ENCODE assay signal across 15 cellular contexts in the genomic region with DNA sequence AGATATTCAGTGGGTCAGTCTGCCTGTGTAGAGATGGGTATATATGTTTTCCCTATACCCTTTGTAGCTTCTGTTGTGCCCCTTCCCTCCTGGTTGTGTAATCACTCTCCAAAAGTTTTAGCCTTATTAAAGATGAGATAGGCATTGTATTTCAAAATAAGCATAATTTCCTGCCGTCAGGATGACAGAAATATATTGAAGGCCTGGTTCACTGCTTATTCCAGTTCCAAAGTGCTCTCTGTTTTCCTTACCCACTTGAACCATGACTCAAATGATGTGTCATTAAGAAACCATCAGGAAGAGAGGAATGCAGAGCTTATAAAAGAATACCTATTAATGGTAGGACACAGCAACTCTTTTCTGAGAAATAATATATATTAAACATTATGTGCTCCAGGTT.
DNase-seq lines count a peak whose midpoint lies in the region; ATAC-seq and TF ChIP-seq lines count a peak whose summit lies in the region.
"Had no signal": no experiment of that assay in that cellular context is flagged by ENCODE, and none has a peak within 500 bp of the region (broad histone marks: within the 10 kb centered on the region; RNA-seq: fewer than 3 reads in every experiment).

No MANE protein-coding gene starts in this region.

- peak; percentile 80 for DNase-seq in HCEC 1CT
- DNase-seq in amniotic epithelial cell (ENCODE audit: low read depth): peak; percentile 89
- DNase-seq in foreskin fibroblast: peak; percentile 62 to 89
- DNase-seq in stromal cell of bone marrow (ENCODE audit: low read depth): peak; percentile 84
- no peak for DNase-seq in NK-92 (lab: John Stamatoyannopoulos, UW; ENCODE audit: unreplicated experiment)
- no peak for DNase-seq in suprapubic skin (ENCODE audit: low spot score in 2 of 2)
- DNase-seq: activated CD4-positive, alpha-beta T cell treated with anti-CD3 and anti-CD28 coated beads, Interleukin-2, amount 50 U/mL, for 48 hours; body of pancreas; NCI-H1092 treated with DMSO at 0.1 percent for 48 hours; NCI-H510A treated with DMSO at 0.1 percent for 48 hours; Peyer's patch; spleen; T-helper 9 cell had no signal

- no peaks in the 10 kb centered on the region for H3K27me3 ChIP-seq in suprapubic skin
- H3K27me3 ChIP-seq: body of pancreas, Peyer's patch, spleen had no signal

- TF ChIP-seq CTCF in foreskin fibroblast (IDR thresholded peaks at IDR 0.05; ENCODE audit: low read depth, low read length): no peak
- TF ChIP-seq CTCF in suprapubic skin (IDR thresholded peaks at IDR 0.05): no peak

- WGBS in suprapubic skin: 51% methylated on average over 1 of the region's 1 CpG

- no peaks in the 10 kb centered on the region for H3K4me1 ChIP-seq in suprapubic skin
- H3K4me1 ChIP-seq: body of pancreas, Peyer's patch, spleen had no signal

- no peak for TF ChIP-seq EP300 in suprapubic skin (IDR thresholded peaks at IDR 0.05)

- TF ChIP-seq POLR2A in suprapubic skin (IDR thresholded peaks at IDR 0.05): no peak

- no peak overlapping the region for H3K4me3 ChIP-seq in foreskin fibroblast (ENCODE audit: low read depth in 1 of 2, low read length in 2 of 2)
- no peak overlapping the region for H3K4me3 ChIP-seq in suprapubic skin
- H3K4me3 ChIP-seq: body of pancreas, Peyer's patch, spleen had no signal

- no peak for ATAC-seq in GM19395 (IDR thresholded peaks at IDR 0.05; ENCODE audit: unreplicated experiment)
- ATAC-seq: body of pancreas, HepG2 had no signal

- no peaks in the 10 kb centered on the region for H3K36me3 ChIP-seq in suprapubic skin
- H3K36me3 ChIP-seq: Peyer's patch, spleen had no signal

- no peaks in the 10 kb centered on the region for H3K9me3 ChIP-seq in suprapubic skin
- H3K9me3 ChIP-seq: body of pancreas, Peyer's patch, spleen had no signal

- no peak overlapping the region for H3K27ac ChIP-seq in suprapubic skin
- H3K27ac ChIP-seq: body of pancreas, Peyer's patch, spleen had no signal

Comparison
In these comparisons a context has a peak if more than half of its experiments do, and no peak if none do; other contexts are left out.
1. DNase-seq: peak in HCEC 1CT (single experiment), amniotic epithelial cell (single experiment), foreskin fibroblast (2 of 2) and stromal cell of bone marrow (single experiment); none in NK-92 (single experiment) and suprapubic skin (0 of 2).